ENCODE assay signal across 24 cellular contexts in the genomic region with DNA sequence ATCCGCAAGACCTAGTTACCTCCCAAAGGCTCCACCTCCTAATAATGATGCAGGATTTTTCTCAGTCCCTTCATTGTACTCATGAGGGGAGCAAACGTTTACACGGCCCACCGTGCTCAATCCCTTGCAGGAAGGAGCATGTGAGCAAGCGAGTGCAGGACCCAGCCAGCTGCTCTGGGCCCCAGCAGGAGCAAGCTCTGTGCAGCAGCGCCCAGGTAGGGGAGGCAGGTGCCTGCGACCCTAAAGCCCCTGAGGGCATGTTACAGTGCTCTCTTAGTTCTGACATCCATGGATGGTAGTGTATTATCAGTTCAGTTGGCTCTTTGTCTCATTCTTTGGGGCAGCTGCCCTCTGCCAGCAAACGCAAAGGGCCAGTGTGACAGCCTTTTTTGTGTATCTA.
"Had no signal": no experiment of that assay in that cellular context is flagged by ENCODE, and none has a peak within 500 bp of the region (broad histone marks: within the 10 kb centered on the region; RNA-seq: fewer than 3 reads in every experiment).

No MANE protein-coding gene starts in this region.

- H3K27me3 ChIP-seq: dorsolateral prefrontal cortex, spleen, tibial artery had no signal

- DNase-seq: activated naive CD8-positive, alpha-beta T cell treated with anti-CD3 and anti-CD28 coated beads, Interleukin-2, amount 10 ng/mL, durations not matched to agents 7 days and 5 days; activated T-cell treated with anti-CD3 and anti-CD28 coated beads for 4 hours; amygdala; caudate nucleus; dorsolateral prefrontal cortex; foreskin melanocyte; glutamatergic neuron; hippocampal formation; left cardiac atrium; nephron progenitor cell; spleen; stimulated activated CD4-positive, alpha-beta T cell treated with anti-CD3 and anti-CD28 coated beads, Interleukin-4, amount 100 ng/mL, for 4 hours; stimulated activated naive CD4-positive, alpha-beta T cell; substantia nigra; T-helper 17 cell; tibial artery had no signal

- H3K36me3 Mint-ChIP-seq: activated naive CD8-positive, alpha-beta T cell treated with anti-CD3 and anti-CD28 coated beads, Interleukin-2, amount 10 ng/mL, durations not matched to agents 7 days and 5 days; brain had no signal

- H3K9me3 ChIP-seq: tibial artery had no signal

- H3K36me3 ChIP-seq: spleen, tibial artery had no signal

- H3K27me3 Mint-ChIP-seq: activated naive CD8-positive, alpha-beta T cell treated with anti-CD3 and anti-CD28 coated beads, Interleukin-2, amount 10 ng/mL, durations not matched to agents 7 days and 5 days had no signal

- FAIRE-seq: colon, islet of Langerhans, urothelium cell line had no signal

- ATAC-seq: activated CD4-positive, CD25-positive, alpha-beta regulatory T cell treated with anti-CD3 and anti-CD28 coated beads, Interleukin-2, amount 50 U/mL, for 24 hours; left cardiac atrium; sciatic nerve; T-helper 17 cell had no signal

- H3K4me1 Mint-ChIP-seq: activated naive CD8-positive, alpha-beta T cell treated with anti-CD3 and anti-CD28 coated beads, Interleukin-2, amount 10 ng/mL, durations not matched to agents 7 days and 5 days; nephron progenitor cell; T-helper 17 cell had no signal

- H3K27ac Mint-ChIP-seq: activated naive CD8-positive, alpha-beta T cell treated with anti-CD3 and anti-CD28 coated beads, Interleukin-2, amount 10 ng/mL, durations not matched to agents 7 days and 5 days; activated T-helper 1 cell treated with anti-CD3 and anti-CD28 coated beads, Interleukin-12 subunit alpha, Interleukin-12 subunit beta, Interleukin-2, Interleukin-4 antibody, amounts not matched to agents 30 ng/mL and 10 ng/mL and 1 ng/mL, durations not matched to agents 14 hours and 24 hours and 36 hours; brain; nephron progenitor cell; T-helper 17 cell had no signal

- H3K4me1 ChIP-seq: spleen, tibial artery had no signal

- H3K27ac ChIP-seq: dorsolateral prefrontal cortex, epithelial cell of prostate, spleen, tibial artery had no signal

- H3K4me3 ChIP-seq: dorsolateral prefrontal cortex, spleen, tibial artery had no signal

- H3K9me3 Mint-ChIP-seq: activated naive CD8-positive, alpha-beta T cell treated with anti-CD3 and anti-CD28 coated beads, Interleukin-2, amount 10 ng/mL, durations not matched to agents 7 days and 5 days; activated T-helper 1 cell treated with anti-CD3 and anti-CD28 coated beads, Interleukin-12 subunit alpha, Interleukin-12 subunit beta, Interleukin-2, Interleukin-4 antibody, amounts not matched to agents 30 ng/mL and 10 ng/mL and 1 ng/mL, durations not matched to agents 14 hours and 24 hours and 36 hours had no signal

- H3K4me3 Mint-ChIP-seq: activated naive CD8-positive, alpha-beta T cell treated with anti-CD3 and anti-CD28 coated beads, Interleukin-2, amount 10 ng/mL, durations not matched to agents 7 days and 5 days; activated T-helper 1 cell treated with anti-CD3 and anti-CD28 coated beads, Interleukin-12 subunit alpha, Interleukin-12 subunit beta, Interleukin-2, Interleukin-4 antibody, amounts not matched to agents 30 ng/mL and 10 ng/mL and 1 ng/mL, durations not matched to agents 14 hours and 24 hours and 36 hours; brain; nephron progenitor cell; T-helper 17 cell had no signal
